ENCODE assay signal across 8 cellular contexts in genomic region chr7:47435889-47436312, GRCh38.
DNase-seq lines count a peak whose midpoint lies in the region; ATAC-seq and TF ChIP-seq lines count a peak whose summit lies in the region.

No MANE protein-coding gene starts in this region.

- peaks cover 6% of the 10 kb centered on the region for H4K20me1 ChIP-seq in osteoblast (ENCODE audit: insufficient read depth, low read length)

- H3K4me3 ChIP-seq in H7 (ENCODE audit: insufficient read depth, low read depth, low read length) = no peak overlapping the region
- no peak overlapping the region for H3K4me3 ChIP-seq in SJCRH30
- no peak overlapping the region for H3K4me3 ChIP-seq in fibroblast of the aortic adventitia (ENCODE audit: low read depth, low read length)
- no peak overlapping the region for H3K4me3 ChIP-seq in osteoblast (ENCODE audit: insufficient read depth, low read length)

- H3K27me3 ChIP-seq in H7 (ENCODE audit: control insufficient read depth, insufficient read depth, low read length) (no peaks in the 10 kb centered on the region), SJCRH30 (no peaks in the 10 kb centered on the region), osteoblast (ENCODE audit: insufficient read depth, low read length) (no peaks in the 10 kb centered on the region)

- H3K4me1 ChIP-seq in SJCRH30 (no peaks in the 10 kb centered on the region), osteoblast (ENCODE audit: insufficient read depth, low read length) (no peaks in the 10 kb centered on the region)

- H3K79me2 ChIP-seq in osteoblast (ENCODE audit: insufficient read depth, low read length) = peaks cover 5% of the 10 kb centered on the region

- no peaks in the 10 kb centered on the region for H3K9me3 ChIP-seq in SJCRH30 (replicated peaks)
- no peaks in the 10 kb centered on the region for H3K9me3 ChIP-seq in osteoblast (ENCODE audit: low read depth, low read length)

- H2AFZ ChIP-seq in osteoblast (ENCODE audit: low read length) = no peak overlapping the region

- TF ChIP-seq CTCF in fibroblast of the aortic adventitia (IDR thresholded peaks at IDR 0.05; ENCODE audit: insufficient read depth, low read length) (peak; percentile 81), osteoblast (IDR thresholded peaks at IDR 0.05; ENCODE audit: extremely low read depth, low read depth, low read length) (peak; percentile 79)

- H3K36me3 ChIP-seq in H7 (replicated peaks; ENCODE audit: control insufficient read depth, insufficient read depth, low read length) (peaks cover 1% of the 10 kb centered on the region), SJCRH30 (peaks cover 70% of the 10 kb centered on the region), osteoblast (ENCODE audit: insufficient read depth, low read length) (peaks cover 59% of the 10 kb centered on the region)

- no peak overlapping the region for H3K4me2 ChIP-seq in osteoblast (ENCODE audit: insufficient read depth, low read length)

- DNase-seq in AG20443 (ENCODE audit: low spot score) (peak; percentile 87), H7 (peak; percentile 81), SJCRH30 (peak; percentile 61 to 69), fibroblast of the aortic adventitia (ENCODE audit: low read depth) (peak; percentile 91), osteoblast (ENCODE audit: insufficient read length, low spot score, missing footprints) (peak; percentile 86)

- no peak for ATAC-seq in GM19328 (IDR thresholded peaks at IDR 0.05; ENCODE audit: unreplicated experiment)
- ATAC-seq in GM21423 (IDR thresholded peaks at IDR 0.05; ENCODE audit: unreplicated experiment) = no peak
- no peak for ATAC-seq in GM21381 (IDR thresholded peaks at IDR 0.05; ENCODE audit: unreplicated experiment)

- H3K27ac ChIP-seq in SJCRH30 = no peak overlapping the region
- no peak overlapping the region for H3K27ac ChIP-seq in osteoblast (ENCODE audit: low read depth, low read length)
